Comparison of ENCODE assay signal across 1 cellular context in the genomic region with DNA sequence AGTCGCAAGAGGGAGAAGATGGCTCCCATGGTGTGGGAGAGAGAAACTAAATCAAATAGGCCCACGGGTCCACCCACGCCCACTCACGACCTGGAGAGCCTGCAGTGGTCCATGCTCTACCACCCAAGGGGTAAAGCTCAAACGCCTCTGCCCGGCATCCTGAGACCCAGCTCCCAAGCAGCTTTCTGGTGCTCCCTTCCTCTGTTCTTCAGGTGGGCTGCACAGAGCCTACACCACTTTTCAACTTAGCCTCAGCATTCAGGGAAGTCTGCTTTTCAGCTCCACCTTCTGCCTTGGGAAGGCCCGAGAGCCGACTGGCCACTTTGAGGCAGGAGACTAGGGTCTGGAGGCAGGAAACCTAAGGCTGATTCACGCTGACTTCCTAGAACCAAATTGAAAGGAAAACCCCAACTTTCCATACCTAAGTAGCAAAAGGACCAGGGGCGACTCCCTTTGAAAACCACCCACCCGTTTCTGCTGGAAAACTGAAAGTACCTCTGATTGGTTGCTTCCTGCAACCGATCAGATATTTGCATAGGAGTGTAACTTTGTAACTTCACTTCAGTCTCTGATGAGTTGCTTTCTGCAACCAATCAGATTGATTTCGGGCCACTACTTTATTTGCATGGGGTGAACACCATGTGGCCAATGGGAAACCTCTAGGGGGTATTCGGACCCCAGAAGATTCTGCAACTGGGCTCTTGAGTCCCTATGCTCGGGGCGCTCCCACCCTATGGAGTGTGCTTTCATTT.
TF ChIP-seq lines count a peak whose summit lies in the region.

No MANE protein-coding gene starts in this region.

TF ChIP-seq in HepG2, 621 proteins besides CTCF, POLR2A, EP300 and RAD21 (continued from another document):
- TF ChIP-seq HOXA9 (CRISPR knock-in tag; IDR thresholded peaks at IDR 0.05; ENCODE audit: borderline replicate concordance): 0 out of 2 replicates have a peak, but pooled peaks have one; percentile 12
- TF ChIP-seq ZFX (CRISPR knock-in tag; IDR thresholded peaks at IDR 0.05; ENCODE audit: low read depth): peak; percentile 32; the same call in 1 of the 2 replicates
- TF ChIP-seq ZNF160 (CRISPR knock-in tag; IDR thresholded peaks at IDR 0.05): no peak
- 0 out of 2 replicates have a peak, but pooled peaks have one; percentile 12 for TF ChIP-seq HES4 (CRISPR knock-in tag; IDR thresholded peaks at IDR 0.05; ENCODE audit: borderline replicate concordance)
- TF ChIP-seq, protein P1, sequence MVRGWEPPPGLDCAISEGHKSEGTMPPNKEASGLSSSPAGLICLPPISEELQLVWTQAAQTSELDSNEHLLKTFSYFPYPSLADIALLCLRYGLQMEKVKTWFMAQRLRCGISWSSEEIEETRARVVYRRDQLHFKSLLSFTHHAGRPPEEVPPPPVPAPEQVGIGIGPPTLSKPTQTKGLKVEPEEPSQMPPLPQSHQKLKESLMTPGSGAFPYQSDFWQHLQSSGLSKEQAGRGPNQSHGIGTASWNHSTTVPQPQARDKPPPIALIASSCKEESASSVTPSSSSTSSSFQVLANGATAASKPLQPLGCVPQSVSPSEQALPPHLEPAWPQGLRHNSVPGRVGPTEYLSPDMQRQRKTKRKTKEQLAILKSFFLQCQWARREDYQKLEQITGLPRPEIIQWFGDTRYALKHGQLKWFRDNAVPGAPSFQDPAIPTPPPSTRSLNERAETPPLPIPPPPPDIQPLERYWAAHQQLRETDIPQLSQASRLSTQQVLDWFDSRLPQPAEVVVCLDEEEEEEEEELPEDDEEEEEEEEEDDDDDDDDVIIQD (CRISPR knock-in tag; IDR thresholded peaks at IDR 0.05; ENCODE audit: low read depth): 0 out of 2 replicates have a peak, but pooled peaks have one; percentile 44
- TF ChIP-seq POGZ (CRISPR knock-in tag; IDR thresholded peaks at IDR 0.05): peak; percentile 44; the same call in 1 of the 2 replicates
- TF ChIP-seq, protein P2, sequence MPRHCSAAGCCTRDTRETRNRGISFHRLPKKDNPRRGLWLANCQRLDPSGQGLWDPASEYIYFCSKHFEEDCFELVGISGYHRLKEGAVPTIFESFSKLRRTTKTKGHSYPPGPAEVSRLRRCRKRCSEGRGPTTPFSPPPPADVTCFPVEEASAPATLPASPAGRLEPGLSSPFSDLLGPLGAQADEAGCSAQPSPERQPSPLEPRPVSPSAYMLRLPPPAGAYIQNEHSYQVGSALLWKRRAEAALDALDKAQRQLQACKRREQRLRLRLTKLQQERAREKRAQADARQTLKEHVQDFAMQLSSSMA (CRISPR knock-in tag; IDR thresholded peaks at IDR 0.05): 0 out of 2 replicates have a peak, but pooled peaks have one; percentile 31
- TF ChIP-seq, protein P3, sequence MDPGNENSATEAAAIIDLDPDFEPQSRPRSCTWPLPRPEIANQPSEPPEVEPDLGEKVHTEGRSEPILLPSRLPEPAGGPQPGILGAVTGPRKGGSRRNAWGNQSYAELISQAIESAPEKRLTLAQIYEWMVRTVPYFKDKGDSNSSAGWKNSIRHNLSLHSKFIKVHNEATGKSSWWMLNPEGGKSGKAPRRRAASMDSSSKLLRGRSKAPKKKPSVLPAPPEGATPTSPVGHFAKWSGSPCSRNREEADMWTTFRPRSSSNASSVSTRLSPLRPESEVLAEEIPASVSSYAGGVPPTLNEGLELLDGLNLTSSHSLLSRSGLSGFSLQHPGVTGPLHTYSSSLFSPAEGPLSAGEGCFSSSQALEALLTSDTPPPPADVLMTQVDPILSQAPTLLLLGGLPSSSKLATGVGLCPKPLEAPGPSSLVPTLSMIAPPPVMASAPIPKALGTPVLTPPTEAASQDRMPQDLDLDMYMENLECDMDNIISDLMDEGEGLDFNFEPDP (CRISPR knock-in tag; conservative IDR thresholded peaks at IDR 0.05): 0 out of 2 replicates have a peak, but pooled peaks have one; percentile 70
- TF ChIP-seq, protein P4, sequence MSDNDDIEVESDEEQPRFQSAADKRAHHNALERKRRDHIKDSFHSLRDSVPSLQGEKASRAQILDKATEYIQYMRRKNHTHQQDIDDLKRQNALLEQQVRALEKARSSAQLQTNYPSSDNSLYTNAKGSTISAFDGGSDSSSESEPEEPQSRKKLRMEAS (IDR thresholded peaks at IDR 0.05): peak; percentile 26; the same call in 1 of the 2 replicates
- no peak for TF ChIP-seq PPARG (CRISPR knock-in tag; conservative IDR thresholded peaks at IDR 0.05)
- 0 out of 2 replicates have a peak, but pooled peaks have one; percentile 34 for TF ChIP-seq ELF3 (CRISPR knock-in tag; IDR thresholded peaks at IDR 0.05)
- TF ChIP-seq, protein P5, sequence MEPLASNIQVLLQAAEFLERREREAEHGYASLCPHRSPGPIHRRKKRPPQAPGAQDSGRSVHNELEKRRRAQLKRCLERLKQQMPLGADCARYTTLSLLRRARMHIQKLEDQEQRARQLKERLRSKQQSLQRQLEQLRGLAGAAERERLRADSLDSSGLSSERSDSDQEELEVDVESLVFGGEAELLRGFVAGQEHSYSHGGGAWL (CRISPR knock-in tag; IDR thresholded peaks at IDR 0.05): 0 out of 2 replicates have a peak, but pooled peaks have one; percentile 10
- TF ChIP-seq ZNF501 (CRISPR knock-in tag; IDR thresholded peaks at IDR 0.05): 0 out of 2 replicates have a peak, but pooled peaks have one; percentile 30
- TF ChIP-seq LCORL (IDR thresholded peaks at IDR 0.05): no peak
- TF ChIP-seq LCORL (CRISPR knock-in tag; IDR thresholded peaks at IDR 0.05): peak; percentile 45; the same call in 1 of the 2 replicates
- TF ChIP-seq KDM5B (CRISPR knock-in tag; IDR thresholded peaks at IDR 0.05; ENCODE audit: borderline replicate concordance): peak; percentile 43; the same call in 1 of the 2 replicates
- TF ChIP-seq ZNF607 (CRISPR knock-in tag; IDR thresholded peaks at IDR 0.05; ENCODE audit: borderline replicate concordance): 0 out of 2 replicates have a peak, but pooled peaks have one; percentile 48
- TF ChIP-seq MTF2 (CRISPR knock-in tag; IDR thresholded peaks at IDR 0.05; ENCODE audit: borderline replicate concordance): 0 out of 2 replicates have a peak, but pooled peaks have one; percentile 54
- TF ChIP-seq KLF12 (CRISPR knock-in tag; IDR thresholded peaks at IDR 0.05; ENCODE audit: borderline replicate concordance): no peak
- no peak for TF ChIP-seq CHCHD3 (CRISPR knock-in tag; IDR thresholded peaks at IDR 0.05)
- no peak for TF ChIP-seq U2AF2 (IDR thresholded peaks at IDR 0.05; ENCODE audit: low read depth, low read length)
- no peak for TF ChIP-seq CBX5 (CRISPR knock-in tag; IDR thresholded peaks at IDR 0.05; ENCODE audit: borderline replicate concordance)
- TF ChIP-seq SP2 (CRISPR knock-in tag; IDR thresholded peaks at IDR 0.05): no peak
- peak; percentile 58 for TF ChIP-seq ZNF883 (CRISPR knock-in tag; IDR thresholded peaks at IDR 0.05; ENCODE audit: not compliant biosample characterization)
- no peak for TF ChIP-seq ZNF260 (CRISPR knock-in tag; IDR thresholded peaks at IDR 0.05; ENCODE audit: borderline replicate concordance, low read depth)
- no peak for TF ChIP-seq SNRNP70 (IDR thresholded peaks at IDR 0.05; ENCODE audit: low read depth, low read length)
- TF ChIP-seq RFX3 (CRISPR knock-in tag; IDR thresholded peaks at IDR 0.05): no peak
- TF ChIP-seq, protein P6, sequence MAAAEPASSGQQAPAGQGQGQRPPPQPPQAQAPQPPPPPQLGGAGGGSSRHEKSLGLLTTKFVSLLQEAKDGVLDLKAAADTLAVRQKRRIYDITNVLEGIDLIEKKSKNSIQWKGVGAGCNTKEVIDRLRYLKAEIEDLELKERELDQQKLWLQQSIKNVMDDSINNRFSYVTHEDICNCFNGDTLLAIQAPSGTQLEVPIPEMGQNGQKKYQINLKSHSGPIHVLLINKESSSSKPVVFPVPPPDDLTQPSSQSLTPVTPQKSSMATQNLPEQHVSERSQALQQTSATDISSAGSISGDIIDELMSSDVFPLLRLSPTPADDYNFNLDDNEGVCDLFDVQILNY (CRISPR knock-in tag; conservative IDR thresholded peaks at IDR 0.05): no peak
- TF ChIP-seq ZBTB21 (CRISPR knock-in tag; IDR thresholded peaks at IDR 0.05): no peak
- TF ChIP-seq SATB2 (CRISPR knock-in tag; IDR thresholded peaks at IDR 0.05): no peak
- 0 out of 2 replicates have a peak, but pooled peaks have one; percentile 16 for TF ChIP-seq HOXA7 (CRISPR knock-in tag; IDR thresholded peaks at IDR 0.05)
- TF ChIP-seq XBP1 (CRISPR knock-in tag; IDR thresholded peaks at IDR 0.05): no peak
- TF ChIP-seq ZNF282 (IDR thresholded peaks at IDR 0.05; ENCODE audit: partially characterized antibody): no peak
- TF ChIP-seq, protein P7, sequence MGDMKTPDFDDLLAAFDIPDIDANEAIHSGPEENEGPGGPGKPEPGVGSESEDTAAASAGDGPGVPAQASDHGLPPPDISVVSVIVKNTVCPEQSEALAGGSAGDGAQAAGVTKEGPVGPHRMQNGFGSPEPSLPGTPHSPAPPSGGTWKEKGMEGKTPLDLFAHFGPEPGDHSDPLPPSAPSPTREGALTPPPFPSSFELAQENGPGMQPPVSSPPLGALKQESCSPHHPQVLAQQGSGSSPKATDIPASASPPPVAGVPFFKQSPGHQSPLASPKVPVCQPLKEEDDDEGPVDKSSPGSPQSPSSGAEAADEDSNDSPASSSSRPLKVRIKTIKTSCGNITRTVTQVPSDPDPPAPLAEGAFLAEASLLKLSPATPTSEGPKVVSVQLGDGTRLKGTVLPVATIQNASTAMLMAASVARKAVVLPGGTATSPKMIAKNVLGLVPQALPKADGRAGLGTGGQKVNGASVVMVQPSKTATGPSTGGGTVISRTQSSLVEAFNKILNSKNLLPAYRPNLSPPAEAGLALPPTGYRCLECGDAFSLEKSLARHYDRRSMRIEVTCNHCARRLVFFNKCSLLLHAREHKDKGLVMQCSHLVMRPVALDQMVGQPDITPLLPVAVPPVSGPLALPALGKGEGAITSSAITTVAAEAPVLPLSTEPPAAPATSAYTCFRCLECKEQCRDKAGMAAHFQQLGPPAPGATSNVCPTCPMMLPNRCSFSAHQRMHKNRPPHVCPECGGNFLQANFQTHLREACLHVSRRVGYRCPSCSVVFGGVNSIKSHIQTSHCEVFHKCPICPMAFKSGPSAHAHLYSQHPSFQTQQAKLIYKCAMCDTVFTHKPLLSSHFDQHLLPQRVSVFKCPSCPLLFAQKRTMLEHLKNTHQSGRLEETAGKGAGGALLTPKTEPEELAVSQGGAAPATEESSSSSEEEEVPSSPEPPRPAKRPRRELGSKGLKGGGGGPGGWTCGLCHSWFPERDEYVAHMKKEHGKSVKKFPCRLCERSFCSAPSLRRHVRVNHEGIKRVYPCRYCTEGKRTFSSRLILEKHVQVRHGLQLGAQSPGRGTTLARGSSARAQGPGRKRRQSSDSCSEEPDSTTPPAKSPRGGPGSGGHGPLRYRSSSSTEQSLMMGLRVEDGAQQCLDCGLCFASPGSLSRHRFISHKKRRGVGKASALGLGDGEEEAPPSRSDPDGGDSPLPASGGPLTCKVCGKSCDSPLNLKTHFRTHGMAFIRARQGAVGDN (CRISPR knock-in tag; IDR thresholded peaks at IDR 0.05): peak; percentile 37
- TF ChIP-seq MIER3 (CRISPR knock-in tag; IDR thresholded peaks at IDR 0.05; ENCODE audit: borderline replicate concordance): no peak
- TF ChIP-seq TCF7 (IDR thresholded peaks at IDR 0.05; ENCODE audit: low read depth): no peak
- no peak for TF ChIP-seq ZNF552 (CRISPR knock-in tag; IDR thresholded peaks at IDR 0.05; ENCODE audit: borderline replicate concordance)
- TF ChIP-seq, protein P8, sequence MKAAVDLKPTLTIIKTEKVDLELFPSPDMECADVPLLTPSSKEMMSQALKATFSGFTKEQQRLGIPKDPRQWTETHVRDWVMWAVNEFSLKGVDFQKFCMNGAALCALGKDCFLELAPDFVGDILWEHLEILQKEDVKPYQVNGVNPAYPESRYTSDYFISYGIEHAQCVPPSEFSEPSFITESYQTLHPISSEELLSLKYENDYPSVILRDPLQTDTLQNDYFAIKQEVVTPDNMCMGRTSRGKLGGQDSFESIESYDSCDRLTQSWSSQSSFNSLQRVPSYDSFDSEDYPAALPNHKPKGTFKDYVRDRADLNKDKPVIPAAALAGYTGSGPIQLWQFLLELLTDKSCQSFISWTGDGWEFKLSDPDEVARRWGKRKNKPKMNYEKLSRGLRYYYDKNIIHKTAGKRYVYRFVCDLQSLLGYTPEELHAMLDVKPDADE (CRISPR knock-in tag; IDR thresholded peaks at IDR 0.05): no peak
- TF ChIP-seq MYNN (CRISPR knock-in tag; IDR thresholded peaks at IDR 0.05; ENCODE audit: low read depth): 0 out of 2 replicates have a peak, but pooled peaks have one; percentile 31
- TF ChIP-seq PRPF4 (IDR thresholded peaks at IDR 0.05; ENCODE audit: low read depth, low read length, poor library complexity, severe bottlenecking): no peak
- peak; percentile 85 for TF ChIP-seq ZNF724P (CRISPR knock-in tag; IDR thresholded peaks at IDR 0.05; ENCODE audit: borderline replicate concordance)
- TF ChIP-seq, protein P9, sequence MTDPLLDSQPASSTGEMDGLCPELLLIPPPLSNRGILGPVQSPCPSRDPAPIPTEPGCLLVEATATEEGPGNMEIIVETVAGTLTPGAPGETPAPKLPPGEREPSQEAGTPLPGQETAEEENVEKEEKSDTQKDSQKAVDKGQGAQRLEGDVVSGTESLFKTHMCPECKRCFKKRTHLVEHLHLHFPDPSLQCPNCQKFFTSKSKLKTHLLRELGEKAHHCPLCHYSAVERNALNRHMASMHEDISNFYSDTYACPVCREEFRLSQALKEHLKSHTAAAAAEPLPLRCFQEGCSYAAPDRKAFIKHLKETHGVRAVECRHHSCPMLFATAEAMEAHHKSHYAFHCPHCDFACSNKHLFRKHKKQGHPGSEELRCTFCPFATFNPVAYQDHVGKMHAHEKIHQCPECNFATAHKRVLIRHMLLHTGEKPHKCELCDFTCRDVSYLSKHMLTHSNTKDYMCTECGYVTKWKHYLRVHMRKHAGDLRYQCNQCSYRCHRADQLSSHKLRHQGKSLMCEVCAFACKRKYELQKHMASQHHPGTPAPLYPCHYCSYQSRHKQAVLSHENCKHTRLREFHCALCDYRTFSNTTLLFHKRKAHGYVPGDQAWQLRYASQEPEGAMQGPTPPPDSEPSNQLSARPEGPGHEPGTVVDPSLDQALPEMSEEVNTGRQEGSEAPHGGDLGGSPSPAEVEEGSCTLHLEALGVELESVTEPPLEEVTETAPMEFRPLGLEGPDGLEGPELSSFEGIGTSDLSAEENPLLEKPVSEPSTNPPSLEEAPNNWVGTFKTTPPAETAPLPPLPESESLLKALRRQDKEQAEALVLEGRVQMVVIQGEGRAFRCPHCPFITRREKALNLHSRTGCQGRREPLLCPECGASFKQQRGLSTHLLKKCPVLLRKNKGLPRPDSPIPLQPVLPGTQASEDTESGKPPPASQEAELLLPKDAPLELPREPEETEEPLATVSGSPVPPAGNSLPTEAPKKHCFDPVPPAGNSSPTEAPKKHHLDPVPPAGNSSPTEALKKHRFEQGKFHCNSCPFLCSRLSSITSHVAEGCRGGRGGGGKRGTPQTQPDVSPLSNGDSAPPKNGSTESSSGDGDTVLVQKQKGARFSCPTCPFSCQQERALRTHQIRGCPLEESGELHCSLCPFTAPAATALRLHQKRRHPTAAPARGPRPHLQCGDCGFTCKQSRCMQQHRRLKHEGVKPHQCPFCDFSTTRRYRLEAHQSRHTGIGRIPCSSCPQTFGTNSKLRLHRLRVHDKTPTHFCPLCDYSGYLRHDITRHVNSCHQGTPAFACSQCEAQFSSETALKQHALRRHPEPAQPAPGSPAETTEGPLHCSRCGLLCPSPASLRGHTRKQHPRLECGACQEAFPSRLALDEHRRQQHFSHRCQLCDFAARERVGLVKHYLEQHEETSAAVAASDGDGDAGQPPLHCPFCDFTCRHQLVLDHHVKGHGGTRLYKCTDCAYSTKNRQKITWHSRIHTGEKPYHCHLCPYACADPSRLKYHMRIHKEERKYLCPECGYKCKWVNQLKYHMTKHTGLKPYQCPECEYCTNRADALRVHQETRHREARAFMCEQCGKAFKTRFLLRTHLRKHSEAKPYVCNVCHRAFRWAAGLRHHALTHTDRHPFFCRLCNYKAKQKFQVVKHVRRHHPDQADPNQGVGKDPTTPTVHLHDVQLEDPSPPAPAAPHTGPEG (CRISPR knock-in tag; IDR thresholded peaks at IDR 0.05): 0 out of 2 replicates have a peak, but pooled peaks have one; percentile 54
